In genomic region chr2:62741954-62742722, GRCh38 we compare ENCODE assay signal across 2 cellular contexts.
TF ChIP-seq lines count a peak whose summit lies in the region.

No MANE protein-coding gene starts in this region.

TF ChIP-seq in Ishikawa, 13 proteins besides CTCF, POLR2A, EP300 and RAD21:
- TF ChIP-seq TCF12 (IDR thresholded peaks at IDR 0.05; ENCODE audit: low read depth) = no peak
- TF ChIP-seq YY1 (IDR thresholded peaks at IDR 0.05; ENCODE audit: low read depth) = no peak
- peak; percentile 30; the same call in 1 of the 2 replicates for TF ChIP-seq TEAD4 (IDR thresholded peaks at IDR 0.05)
- no peak for TF ChIP-seq USF1 (IDR thresholded peaks at IDR 0.05)
- TF ChIP-seq TAF1 (IDR thresholded peaks at IDR 0.05; ENCODE audit: low read depth) = no peak
- TF ChIP-seq FOXM1 (IDR thresholded peaks at IDR 0.05; ENCODE audit: borderline replicate concordance, low read depth) = no peak
- TF ChIP-seq EGR1 (IDR thresholded peaks at IDR 0.05) = no peak
- no peak for TF ChIP-seq CEBPB (IDR thresholded peaks at IDR 0.05)
TF ChIP-seq in Ishikawa: peak in this region for 1.

TF ChIP-seq in GM12878, 131 proteins besides CTCF, POLR2A, EP300 and RAD21:
- no peak for TF ChIP-seq SREBF2 (IDR thresholded peaks at IDR 0.05; ENCODE audit: low read length)
- TF ChIP-seq SKIL (IDR thresholded peaks at IDR 0.05; ENCODE audit: low read depth, poor library complexity, severe bottlenecking) = no peak
- no peak for TF ChIP-seq NFIC (IDR thresholded peaks at IDR 0.05; ENCODE audit: low read depth, low read length)
- no peak for TF ChIP-seq ASH2L (IDR thresholded peaks at IDR 0.05; ENCODE audit: borderline replicate concordance, low read depth)
- TF ChIP-seq NBN (IDR thresholded peaks at IDR 0.05) = no peak
- TF ChIP-seq BACH1 (IDR thresholded peaks at IDR 0.05; ENCODE audit: borderline replicate concordance) = no peak
- no peak for TF ChIP-seq ETV6 (conservative IDR thresholded peaks at IDR 0.05 in 1 of 2, IDR thresholded peaks at IDR 0.05 in 1 of 2; ENCODE audit: borderline replicate concordance in 1 of 2, low read depth in 1 of 2)
- no peak for TF ChIP-seq TCF7 (IDR thresholded peaks at IDR 0.05; ENCODE audit: borderline replicate concordance)
- TF ChIP-seq FOXK2 (IDR thresholded peaks at IDR 0.05) = no peak
